8 cellular contexts compared by ENCODE assay signal in the genomic region with DNA sequence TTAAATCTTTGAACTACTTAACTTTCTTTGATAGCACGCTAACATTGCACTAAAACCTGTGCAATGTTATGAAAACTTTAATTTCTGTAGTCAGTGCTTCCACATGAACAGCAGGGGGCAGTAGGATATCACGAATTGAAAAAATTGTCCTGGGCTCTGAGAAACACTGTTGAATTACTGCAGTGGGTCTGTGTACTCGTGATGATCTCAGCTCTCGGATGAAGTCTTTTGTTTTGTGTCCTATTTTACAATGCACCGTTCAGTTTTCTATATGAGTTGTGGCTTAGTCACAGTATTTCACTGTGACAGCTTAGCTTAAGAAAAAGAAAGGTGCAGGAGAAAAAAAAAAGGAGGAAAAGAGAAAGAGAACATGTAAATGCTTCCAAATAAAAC.
DNase-seq lines count a peak whose midpoint lies in the region; ATAC-seq and TF ChIP-seq lines count a peak whose summit lies in the region.

No MANE protein-coding gene starts in this region.

- H3K4me1 ChIP-seq in vagina, result peaks cover 11% of the 10 kb centered on the region

- intact Hi-C loops in vagina (cut with DNase I), result no loop called here

- H3K27ac ChIP-seq in vagina, result peak overlapping the region; percentile 11

- H3K4me3 Mint-ChIP-seq in nephron progenitor cell, result peak overlapping the region; percentile 29

- no peaks in the 10 kb centered on the region for H3K27me3 Mint-ChIP-seq in nephron progenitor cell (ENCODE audit: low read depth, poor library complexity)

- H3K27me3 ChIP-seq in vagina, result no peaks in the 10 kb centered on the region

- no peaks in the 10 kb centered on the region for H3K36me3 Mint-ChIP-seq in nephron progenitor cell (ENCODE audit: low read depth)

- no peak for TF ChIP-seq POLR2A in vagina (IDR thresholded peaks at IDR 0.05)

- no peaks in the 10 kb centered on the region for H3K9me3 ChIP-seq in vagina

- peak; percentile 85 for TF ChIP-seq CTCF in nephron progenitor cell (IDR thresholded peaks at IDR 0.05)
- peak; percentile 60 to 97 (median 92) for TF ChIP-seq CTCF in vagina (IDR thresholded peaks at IDR 0.05)

- H3K9me3 Mint-ChIP-seq in nephron progenitor cell, result no peaks in the 10 kb centered on the region

- DNase-seq in DMS53 treated with DMSO at 0.1 percent for 48 hours (lab: John Stamatoyannopoulos, UW; ENCODE audit: unreplicated experiment), result peak; percentile 62
- peak in 55 of 76 experiments; percentile 1 to 76 (median 51) for DNase-seq in HUDEP-2 (lab: John Stamatoyannopoulos, UW; ENCODE audit: unreplicated experiment in 76 of 76)
- peak; percentile 31 for DNase-seq in NOMO-1 treated with dmso at 0.1 percent for 144 hours (lab: John Stamatoyannopoulos, UW; ENCODE audit: unreplicated experiment)
- DNase-seq in activated gamma-delta T cell treated with anti-CD3 and anti-CD28 coated beads, Interleukin-2, amount 50 U/mL, for 16 hours (ENCODE audit: low read depth), result peak; percentile 28
- peak; percentile 81 for DNase-seq in fibroblast of the conjunctiva (ENCODE audit: low read depth)
- DNase-seq in nephron progenitor cell, result peak; percentile 47
- no peak for DNase-seq in vagina (ENCODE audit: extremely low spot score in 2 of 2)

- peaks cover 18% of the 10 kb centered on the region for H3K4me1 Mint-ChIP-seq in nephron progenitor cell

- peak overlapping the region; percentile 46 to 47 for H3K4me3 ChIP-seq in vagina

- peak; percentile 46 for ATAC-seq in GM21381 (IDR thresholded peaks at IDR 0.05; ENCODE audit: unreplicated experiment)

- no peaks in the 10 kb centered on the region for H3K36me3 ChIP-seq in vagina

- H3K27ac Mint-ChIP-seq in nephron progenitor cell, result no peak overlapping the region

Comparison
In these comparisons a context has a peak if more than half of its experiments do, and no peak if none do; other contexts are left out.
1. DNase-seq: peak in DMS53 treated with DMSO at 0.1 percent for 48 hours (single experiment), HUDEP-2 (55 of 76), NOMO-1 treated with dmso at 0.1 percent for 144 hours (single experiment), activated gamma-delta T cell treated with anti-CD3 and anti-CD28 coated beads, Interleukin-2, amount 50 U/mL, for 16 hours (single experiment), fibroblast of the conjunctiva (single experiment) and nephron progenitor cell (single experiment); none in vagina (0 of 2).